ENCODE assay signal across 2 cellular contexts in genomic region chr1:11642418-11643017, GRCh38.
TF ChIP-seq lines count a peak whose summit lies in the region.

No MANE protein-coding gene starts in this region.

TF ChIP-seq in H1, 55 proteins besides CTCF, POLR2A, EP300 and RAD21:
- 0 out of 2 replicates have a peak, but pooled peaks have one; percentile 4 for TF ChIP-seq TEAD4 (IDR thresholded peaks at IDR 0.05; ENCODE audit: low read depth, low read length)
- peak; percentile 18; the same call in 1 of the 2 replicates for TF ChIP-seq KDM1A (IDR thresholded peaks at IDR 0.05; ENCODE audit: borderline replicate concordance, low read length)

TF ChIP-seq in liver, 16 proteins besides CTCF, POLR2A, EP300 and RAD21:
- peak; percentile 39 for TF ChIP-seq REST (IDR thresholded peaks at IDR 0.05)
